In the genomic region with DNA sequence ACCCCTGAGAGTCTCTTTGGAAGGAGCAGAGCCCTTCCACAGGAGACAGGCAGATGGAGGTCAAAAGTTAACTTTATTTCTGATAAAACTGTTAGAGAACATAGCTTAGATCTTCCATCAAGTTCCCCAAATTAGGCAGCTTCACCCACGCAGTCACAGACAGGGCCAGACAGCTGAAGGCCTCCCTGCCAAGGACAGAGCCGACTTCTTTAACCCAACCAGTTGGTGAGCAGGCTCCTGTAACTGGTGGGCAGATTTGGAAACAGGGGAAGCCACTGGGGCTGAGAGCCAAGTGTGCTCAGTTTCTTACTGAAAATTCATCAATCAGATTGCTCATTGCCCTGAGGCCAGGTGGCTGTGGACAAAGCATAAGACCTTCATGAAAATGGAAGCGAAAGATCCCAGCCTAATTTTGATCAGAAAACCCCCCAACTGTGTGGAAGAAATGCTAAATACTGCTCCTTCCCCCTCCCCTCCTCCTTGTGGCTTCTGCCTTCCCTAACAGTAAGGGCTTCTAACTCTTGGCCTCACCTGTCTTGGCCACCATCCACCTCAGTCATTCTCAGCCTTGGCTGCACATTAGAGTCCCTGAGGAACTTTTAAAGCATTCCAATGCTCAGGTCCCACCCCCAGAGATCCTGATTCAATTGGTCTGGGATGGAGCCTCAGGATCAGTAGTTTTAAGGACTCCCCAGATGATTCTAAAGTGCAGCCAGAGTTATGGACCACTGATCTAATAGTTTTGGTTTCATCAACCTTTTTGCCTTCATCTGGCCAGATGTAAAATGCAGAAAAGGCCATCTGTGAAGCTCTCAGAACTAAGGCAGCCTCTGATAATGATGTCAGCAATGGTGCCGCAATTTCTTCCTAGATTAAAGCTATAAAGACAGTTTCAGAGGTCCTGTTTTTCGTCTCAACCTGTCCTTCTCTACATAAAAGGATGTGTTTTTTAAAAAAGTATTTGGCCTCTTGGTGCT, we compare ENCODE assay signal across 1 cellular context.
A peak's percentile ranks its signal among the peaks of the same experiment; 100 is the strongest.
TF ChIP-seq lines count a peak whose summit lies in the region.

No MANE protein-coding gene starts in this region.

TF ChIP-seq in HEK293, 187 proteins besides CTCF, POLR2A, EP300 and RAD21 (continued from another document):
- TF ChIP-seq, protein P1, sequence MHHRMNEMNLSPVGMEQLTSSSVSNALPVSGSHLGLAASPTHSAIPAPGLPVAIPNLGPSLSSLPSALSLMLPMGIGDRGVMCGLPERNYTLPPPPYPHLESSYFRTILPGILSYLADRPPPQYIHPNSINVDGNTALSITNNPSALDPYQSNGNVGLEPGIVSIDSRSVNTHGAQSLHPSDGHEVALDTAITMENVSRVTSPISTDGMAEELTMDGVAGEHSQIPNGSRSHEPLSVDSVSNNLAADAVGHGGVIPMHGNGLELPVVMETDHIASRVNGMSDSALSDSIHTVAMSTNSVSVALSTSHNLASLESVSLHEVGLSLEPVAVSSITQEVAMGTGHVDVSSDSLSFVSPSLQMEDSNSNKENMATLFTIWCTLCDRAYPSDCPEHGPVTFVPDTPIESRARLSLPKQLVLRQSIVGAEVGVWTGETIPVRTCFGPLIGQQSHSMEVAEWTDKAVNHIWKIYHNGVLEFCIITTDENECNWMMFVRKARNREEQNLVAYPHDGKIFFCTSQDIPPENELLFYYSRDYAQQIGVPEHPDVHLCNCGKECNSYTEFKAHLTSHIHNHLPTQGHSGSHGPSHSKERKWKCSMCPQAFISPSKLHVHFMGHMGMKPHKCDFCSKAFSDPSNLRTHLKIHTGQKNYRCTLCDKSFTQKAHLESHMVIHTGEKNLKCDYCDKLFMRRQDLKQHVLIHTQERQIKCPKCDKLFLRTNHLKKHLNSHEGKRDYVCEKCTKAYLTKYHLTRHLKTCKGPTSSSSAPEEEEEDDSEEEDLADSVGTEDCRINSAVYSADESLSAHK (tag by site-specific recombination; IDR thresholded peaks at IDR 0.05), result peak; percentile 61
